Comparison of ENCODE assay signal across 22 cellular contexts in genomic region chr6:37709250-37709931, GRCh38. TPM values are rescaled to one million over a fixed set of nuclear protein-coding genes. Genes with fewer than 3 reads are reported as not detected.
DNase-seq lines count a peak whose midpoint lies in the region; ATAC-seq and TF ChIP-seq lines count a peak whose summit lies in the region.
"Had no signal": no experiment of that assay in that cellular context is flagged by ENCODE, and none has a peak within 500 bp of the region (broad histone marks: within the 10 kb centered on the region; RNA-seq: fewer than 3 reads in every experiment).

No MANE protein-coding gene starts in this region.

- H3K9me3 Mint-ChIP-seq in neural progenitor cell = no peaks in the 10 kb centered on the region
- no peaks in the 10 kb centered on the region for H3K9me3 Mint-ChIP-seq in osteocyte (ENCODE audit: unreplicated experiment)
- H3K9me3 Mint-ChIP-seq: activated naive CD4-positive, alpha-beta T cell treated with anti-CD3 and anti-CD28 coated beads, Interleukin-2, amount 50 U/mL, for 72 hours; activated T-helper 1 cell treated with anti-CD3 and anti-CD28 coated beads, Interleukin-12 subunit alpha, Interleukin-12 subunit beta, Interleukin-2, Interleukin-4 antibody, amounts not matched to agents 30 ng/mL and 10 ng/mL and 1 ng/mL, durations not matched to agents 14 hours and 24 hours and 36 hours; CD8-positive, alpha-beta memory T cell; GM23338 had no signal

- H3K4me1 Mint-ChIP-seq in neural progenitor cell (peaks cover 67% of the 10 kb centered on the region), osteocyte (ENCODE audit: unreplicated experiment) (peaks cover 32% of the 10 kb centered on the region)

- H3K9ac ChIP-seq in neural progenitor cell = no peak overlapping the region

- H3K36me3 ChIP-seq in neural progenitor cell (no peaks in the 10 kb centered on the region), esophagus muscularis mucosa (no peaks in the 10 kb centered on the region)
- H3K36me3 ChIP-seq: neutrophil, tibial artery had no signal

- DNase-seq in CD1c-positive myeloid dendritic cell (ENCODE audit: extremely low spot score) (peak; percentile 50), T1000 (lab: John Stamatoyannopoulos, UW) (peak; percentile 29), neural progenitor cell (ENCODE audit: low spot score) (no peak), osteocyte (ENCODE audit: extremely low spot score, unreplicated experiment) (no peak), esophagus muscularis mucosa (ENCODE audit: extremely low spot score) (no peak)
- DNase-seq in NK-92 treated with Interleukin-12 subunit alpha and Interleukin-12 subunit beta, amount 100 ng/mL, for 24 hours (lab: John Stamatoyannopoulos, UW) = no peak
- DNase-seq: activated CD8-positive, alpha-beta memory T cell treated with anti-CD3 and anti-CD28 coated beads, Interleukin-2, amount 10 ng/mL, durations not matched to agents 7 days and 5 days; CD8-positive, alpha-beta memory T cell; left ventricle myocardium superior; NCI-H1436 treated with DMSO at 0.1 percent for 48 hours; NCI-H510A treated with DMSO at 0.1 percent for 48 hours; stimulated activated CD4-positive, alpha-beta T cell treated with anti-CD3 and anti-CD28 coated beads, Interleukin-1b, Interleukin-23, amount 100 ng/mL, for 48 hours; tibial artery had no signal

- H3K9me3 ChIP-seq in neural progenitor cell (ENCODE audit: low read depth) = no peaks in the 10 kb centered on the region
- no peaks in the 10 kb centered on the region for H3K9me3 ChIP-seq in esophagus muscularis mucosa
- H3K9me3 ChIP-seq: neutrophil, tibial artery had no signal

- H3K27me3 ChIP-seq in neural progenitor cell (no peaks in the 10 kb centered on the region), esophagus muscularis mucosa (no peaks in the 10 kb centered on the region)
- H3K27me3 ChIP-seq: tibial artery had no signal

- H3K27ac ChIP-seq in neural progenitor cell = no peak overlapping the region
- no peak overlapping the region for H3K27ac ChIP-seq in esophagus muscularis mucosa (replicated peaks in 1 of 4)
- H3K27ac ChIP-seq: HL-60, neutrophil, skin epidermis, tibial artery had no signal

- no peak for TF ChIP-seq POLR2A in esophagus muscularis mucosa (IDR thresholded peaks at IDR 0.05; ENCODE audit: low read depth)

- intact Hi-C loops in esophagus muscularis mucosa (cut with DNase I) = loop anchor here (5.0 to 10.0 kb wide), 2 partner anchors 305 to 783 kb away; no protein-coding TSS in a partner anchor

- H3K27me3 Mint-ChIP-seq in neural progenitor cell (ENCODE audit: insufficient read depth, low read depth) (peaks cover 11% of the 10 kb centered on the region), osteocyte (ENCODE audit: unreplicated experiment) (no peaks in the 10 kb centered on the region)

- peak; percentile 33 for ATAC-seq in HG03442 (IDR thresholded peaks at IDR 0.05; ENCODE audit: unreplicated experiment)
- no peak for ATAC-seq in HG02798 (IDR thresholded peaks at IDR 0.05; ENCODE audit: poor library complexity, unreplicated experiment)
- ATAC-seq: activated CD8-positive, alpha-beta memory T cell treated with anti-CD3 and anti-CD28 coated beads, Interleukin-2, amount 10 ng/mL, durations not matched to agents 7 days and 5 days; GM23338; HepG2; left ventricle myocardium superior had no signal

- H3K36me3 Mint-ChIP-seq in neural progenitor cell (no peaks in the 10 kb centered on the region), osteocyte (ENCODE audit: unreplicated experiment) (no peaks in the 10 kb centered on the region)
- H3K36me3 Mint-ChIP-seq: activated CD8-positive, alpha-beta memory T cell treated with anti-CD3 and anti-CD28 coated beads, Interleukin-2, amount 10 ng/mL, durations not matched to agents 7 days and 5 days; activated naive CD4-positive, alpha-beta T cell treated with anti-CD3 and anti-CD28 coated beads, Interleukin-2, amount 50 U/mL, for 72 hours; CD8-positive, alpha-beta memory T cell had no signal

- WGBS in esophagus muscularis mucosa = 87% methylated on average over 3 of the region's 3 CpGs

- H3K4me3 Mint-ChIP-seq in neural progenitor cell (no peak overlapping the region), osteocyte (ENCODE audit: unreplicated experiment) (no peak overlapping the region)
- H3K4me3 Mint-ChIP-seq: activated CD8-positive, alpha-beta memory T cell treated with anti-CD3 and anti-CD28 coated beads, Interleukin-2, amount 10 ng/mL, durations not matched to agents 7 days and 5 days; activated T-helper 1 cell treated with anti-CD3 and anti-CD28 coated beads, Interleukin-12 subunit alpha, Interleukin-12 subunit beta, Interleukin-2, Interleukin-4 antibody, amounts not matched to agents 30 ng/mL and 10 ng/mL and 1 ng/mL, durations not matched to agents 14 hours and 24 hours and 36 hours; CD8-positive, alpha-beta memory T cell; GM23338 had no signal

- H3K4me1 ChIP-seq in neural progenitor cell = peaks cover 22% of the 10 kb centered on the region
- H3K4me1 ChIP-seq in esophagus muscularis mucosa = peaks cover 9 to 17% (median 12%) of the 10 kb centered on the region in 4 donors

- no peak overlapping the region for H2AFZ ChIP-seq in neural progenitor cell (replicated peaks)
- H2AFZ ChIP-seq: GM23338 had no signal

- no peak for TF ChIP-seq CTCF in neural progenitor cell (IDR thresholded peaks at IDR 0.05)
- no peak for TF ChIP-seq CTCF in osteocyte (IDR thresholded peaks at IDR 0.05)
- no peak for TF ChIP-seq CTCF in esophagus muscularis mucosa (IDR thresholded peaks at IDR 0.05)

- no peaks in the 10 kb centered on the region for H3K79me2 ChIP-seq in neural progenitor cell (ENCODE audit: low read depth)

- no peak for TF ChIP-seq EP300 in esophagus muscularis mucosa (IDR thresholded peaks at IDR 0.05)

- H4K20me1 ChIP-seq in neural progenitor cell (ENCODE audit: low read depth) = no peaks in the 10 kb centered on the region

- H3K4me3 ChIP-seq in neural progenitor cell (no peak overlapping the region), esophagus muscularis mucosa (no peak overlapping the region)
- H3K4me3 ChIP-seq: GM23338, skin epidermis, tibial artery had no signal

- H3K27ac Mint-ChIP-seq in neural progenitor cell (peak overlapping the region; percentile 50), osteocyte (ENCODE audit: unreplicated experiment) (no peak overlapping the region)
- H3K27ac Mint-ChIP-seq: activated CD8-positive, alpha-beta memory T cell treated with anti-CD3 and anti-CD28 coated beads, Interleukin-2, amount 10 ng/mL, durations not matched to agents 7 days and 5 days; activated naive CD4-positive, alpha-beta T cell treated with anti-CD3 and anti-CD28 coated beads, Interleukin-2, amount 50 U/mL, for 72 hours; activated T-helper 1 cell treated with anti-CD3 and anti-CD28 coated beads, Interleukin-12 subunit alpha, Interleukin-12 subunit beta, Interleukin-2, Interleukin-4 antibody, amounts not matched to agents 30 ng/mL and 10 ng/mL and 1 ng/mL, durations not matched to agents 14 hours and 24 hours and 36 hours; GM23338 had no signal

- H3K4me2 ChIP-seq in neural progenitor cell = no peak overlapping the region
- H3K4me2 ChIP-seq: GM23338 had no signal

- peaks cover 23% of the 10 kb centered on the region for H3F3A ChIP-seq in neural progenitor cell (ENCODE audit: low read depth)

RNA-seq across cellular contexts. Expression of gene MDGA1, which starts 11.7 kb away (rescaled TPM):
- 1.3 and 3.8 TPM in 2 replicates for total RNA-seq in neural progenitor cell (ENCODE audit: low replicate concordance)
- 25.6 and 27.1 TPM in 2 replicates for total RNA-seq in osteocyte
- 1 to 10 TPM in 3 of 4 donors, under 1 TPM in 1; 0.83 to 6.5 (median 6.2) TPM for total RNA-seq in esophagus muscularis mucosa
- total RNA-seq: HepG2 had no signal

Comparison
In these comparisons a context has a peak if more than half of its experiments do, and no peak if none do; other contexts are left out.
1. DNase-seq: peak in CD1c-positive myeloid dendritic cell (single experiment) and T1000 (single experiment); none in neural progenitor cell (single experiment), NK-92 treated with Interleukin-12 subunit alpha and Interleukin-12 subunit beta, amount 100 ng/mL, for 24 hours (single experiment), osteocyte (single experiment) and esophagus muscularis mucosa (single experiment).